Comparison of ENCODE assay signal across 28 cellular contexts in the genomic region with DNA sequence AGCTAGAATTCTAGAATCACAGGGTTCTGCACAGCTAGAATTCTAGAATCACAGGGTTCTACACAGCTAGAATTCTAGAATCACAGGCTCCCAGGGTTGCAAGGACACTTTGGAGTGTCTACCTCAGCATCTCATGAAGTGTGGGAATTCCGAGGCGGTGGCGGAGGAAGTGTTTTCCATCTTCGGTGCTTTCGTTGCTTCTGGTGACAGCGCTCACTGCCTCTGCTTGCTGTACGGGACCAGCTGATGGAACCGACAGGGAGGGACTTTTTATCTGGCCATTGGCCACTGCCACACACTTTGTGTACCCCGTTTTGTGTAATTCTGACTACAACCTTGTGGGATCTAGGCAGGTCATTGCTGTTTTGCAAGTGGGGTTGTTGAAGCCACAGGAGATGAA. TPM values are rescaled to one million over a fixed set of nuclear protein-coding genes. Genes with fewer than 3 reads are reported as not detected.
"Had no signal": no experiment of that assay in that cellular context is flagged by ENCODE, and none has a peak within 500 bp of the region (broad histone marks: within the 10 kb centered on the region; RNA-seq: fewer than 3 reads in every experiment).

No MANE protein-coding gene starts in this region.

- H3K4me1 ChIP-seq: testis, tibial artery, tibial nerve, upper lobe of right lung, uterus had no signal

- H3K27ac ChIP-seq: stomach, suprapubic skin, testis, thoracic aorta, thyroid gland, tibial artery, tibial nerve, transverse colon, upper lobe of left lung, upper lobe of right lung, uterus, vagina had no signal

- H3K27me3 ChIP-seq: stomach, suprapubic skin, testis, thyroid gland, tibial artery, tibial nerve, transverse colon, upper lobe of left lung, upper lobe of right lung, uterus, vagina had no signal

- H3K4me3 ChIP-seq: stomach, suprapubic skin, testis, thoracic aorta, thyroid gland, tibial artery, tibial nerve, transverse colon, upper lobe of left lung, upper lobe of right lung, uterus, vagina had no signal

- FAIRE-seq: urothelium cell line had no signal

- DNase-seq: stimulated activated CD4-positive, alpha-beta T cell treated with anti-CD3 and anti-CD28 coated beads, Interleukin-2, amount 100 ng/mL, for 48 hours; stimulated activated CD4-positive, alpha-beta T cell treated with anti-CD3 and anti-CD28 coated beads, Interleukin-4, amount 100 ng/mL, for 1 hour; stimulated activated CD4-positive, alpha-beta T cell treated with anti-CD3 and anti-CD28 coated beads, Interleukin-4, amount 100 ng/mL, for 24 hours; stimulated activated CD4-positive, alpha-beta T cell treated with anti-CD3 and anti-CD28 coated beads, Interleukin-4, amount 100 ng/mL, for 4 hours; stimulated activated CD8-positive, alpha-beta memory T cell treated with anti-CD3 and anti-CD28 coated beads, Interleukin-4, amount 100 ng/mL, for 48 hours; stimulated activated naive B cell treated with anti-CD40 and anti-IgM and Interleukin-4, amounts not matched to agents 10 μg/mL and 1 μg/mL and 100 μg/mL, for 72 hours; stimulated activated naive CD4-positive, alpha-beta T cell; stimulated activated naive CD4-positive, alpha-beta T cell treated with Interleukin-2 at 50 U/mL for 16 hours; stimulated activated naive CD8-positive, alpha-beta T cell treated with anti-CD3 and anti-CD28 coated beads, Interleukin-15, amount 100 ng/mL, for 72 hours; stimulated activated naive CD8-positive, alpha-beta T cell treated with anti-CD3 and anti-CD28 coated beads, Interleukin-15, Interleukin-2, amounts not matched to agents 100 U/mL and 50 U/mL, for 24 hours; stomach; substantia nigra; testis; thyroid gland; tibial artery; transverse colon; trophoblast cell; upper lobe of left lung; upper lobe of right lung; uterus had no signal

- H3K9me3 ChIP-seq: suprapubic skin, testis, thoracic aorta, thyroid gland, tibial artery, transverse colon, upper lobe of left lung, upper lobe of right lung, uterus, vagina had no signal

- H3K36me3 ChIP-seq: thoracic aorta, thyroid gland, transverse colon, upper lobe of left lung, upper lobe of right lung, uterus, vagina had no signal

RNA-seq across cellular contexts. Expression of gene NKX1-2, which starts 41.3 kb away (rescaled TPM):
- total RNA-seq: stomach, subcutaneous adipose tissue, thoracic aorta, thyroid gland, tibial nerve, transverse colon, upper lobe of right lung, ureter, urinary bladder, uterus had no signal
- polyA plus RNA-seq: urinary bladder had no signal
